In the genomic region with DNA sequence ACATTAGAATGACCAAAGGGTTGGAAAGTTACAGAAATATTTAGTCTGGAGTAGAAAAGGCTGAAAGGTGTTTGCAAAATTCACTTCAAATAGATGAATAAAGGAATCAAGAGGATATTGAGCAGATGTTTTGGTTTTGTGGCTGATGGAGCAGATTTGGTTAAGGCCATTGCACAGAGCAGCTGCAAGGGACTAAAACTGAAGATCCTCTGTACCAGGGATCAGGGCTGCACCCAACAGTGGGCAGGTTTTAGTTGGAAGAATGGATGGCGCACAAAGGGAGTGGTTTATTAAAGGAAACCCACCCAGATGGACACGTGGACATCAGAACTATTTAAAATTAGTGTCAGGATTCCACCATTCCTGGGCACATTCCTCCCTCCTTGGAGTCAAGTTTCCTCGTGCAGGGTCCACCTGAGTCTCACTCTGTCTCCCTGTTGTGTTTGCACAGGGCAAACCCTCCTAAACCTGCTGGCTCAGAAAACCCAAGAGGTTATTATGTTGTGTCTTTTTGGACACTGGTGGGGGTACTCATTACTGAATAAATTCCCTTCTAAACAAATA, we compare ENCODE assay signal across 19 cellular contexts. TPM values are rescaled to one million over a fixed set of nuclear protein-coding genes. Genes with fewer than 3 reads are reported as not detected.
DNase-seq lines count a peak whose midpoint lies in the region; ATAC-seq and TF ChIP-seq lines count a peak whose summit lies in the region.
"Had no signal": no experiment of that assay in that cellular context is flagged by ENCODE, and none has a peak within 500 bp of the region (broad histone marks: within the 10 kb centered on the region; RNA-seq: fewer than 3 reads in every experiment).

No MANE protein-coding gene starts in this region.

- peaks cover 14% of the 10 kb centered on the region for H3K4me1 Mint-ChIP-seq in activated naive CD8-positive, alpha-beta T cell (ENCODE audit: low read depth)
- peaks cover 9% of the 10 kb centered on the region for H3K4me1 Mint-ChIP-seq in activated naive CD8-positive, alpha-beta T cell treated with anti-CD3 and anti-CD28 coated beads, Interleukin-2, amount 50 U/mL, for 24 hours

- H3K27ac Mint-ChIP-seq in activated naive CD8-positive, alpha-beta T cell, result peak overlapping the region; percentile 19
- no peak overlapping the region for H3K27ac Mint-ChIP-seq in activated naive CD8-positive, alpha-beta T cell treated with anti-CD3 and anti-CD28 coated beads, Interleukin-2, amount 50 U/mL, for 24 hours
- H3K27ac Mint-ChIP-seq: CD4-positive, alpha-beta T cell had no signal

- H3K36me3 ChIP-seq in PC-9 (ENCODE audit: low read depth) (no peaks in the 10 kb centered on the region), mucosa of descending colon (ENCODE audit: low read depth) (no peaks in the 10 kb centered on the region)
- H3K36me3 ChIP-seq: vagina had no signal

- H3K4me2 ChIP-seq in PC-9, result peak overlapping the region; percentile 51
- H3K4me2 ChIP-seq: KMS-11 had no signal

- H3K9me3 Mint-ChIP-seq in activated naive CD8-positive, alpha-beta T cell (ENCODE audit: low read depth), result no peaks in the 10 kb centered on the region
- no peaks in the 10 kb centered on the region for H3K9me3 Mint-ChIP-seq in activated naive CD8-positive, alpha-beta T cell treated with anti-CD3 and anti-CD28 coated beads, Interleukin-2, amount 50 U/mL, for 24 hours
- H3K9me3 Mint-ChIP-seq: CD4-positive, alpha-beta T cell had no signal

- POLR2A ChIA-PET in PC-9 (lab: Charles Lee; ENCODE audit: unreplicated experiment), result no interaction called here

- no peak for DNase-seq in activated naive CD8-positive, alpha-beta T cell treated with anti-CD3 and anti-CD28 coated beads, Interleukin-2, amount 50 U/mL, for 24 hours
- DNase-seq in PC-9, result peak in 1 of 2 experiments; percentile 7
- DNase-seq in mucosa of descending colon, result no peak
- no peak for DNase-seq in CD1c-positive myeloid dendritic cell (ENCODE audit: extremely low spot score)
- DNase-seq: activated CD4-positive, alpha-beta T cell treated with anti-CD3 and anti-CD28 coated beads, Interleukin-2, amount 50 U/mL, for 1 hour; activated effector memory CD4-positive, alpha-beta T cell treated with anti-CD3 and anti-CD28 coated beads, Interleukin-2, amount 50 U/mL, for 16 hours; CD4-positive, alpha-beta T cell; dermis blood vessel endothelial cell; NCI-H187 treated with DMSO at 0.1 percent for 48 hours; nucleus accumbens; Right ventricle myocardium superior; stimulated activated CD8-positive, alpha-beta memory T cell treated with anti-CD3 and anti-CD28 coated beads, Interleukin-4, amount 100 ng/mL, for 48 hours; T-helper 1 cell had no signal

- no peaks in the 10 kb centered on the region for H3K9me2 ChIP-seq in PC-9 (ENCODE audit: insufficient read depth)

- no peaks in the 10 kb centered on the region for H3K36me3 Mint-ChIP-seq in activated naive CD8-positive, alpha-beta T cell
- no peaks in the 10 kb centered on the region for H3K36me3 Mint-ChIP-seq in activated naive CD8-positive, alpha-beta T cell treated with anti-CD3 and anti-CD28 coated beads, Interleukin-2, amount 50 U/mL, for 24 hours (ENCODE audit: low read depth)

- H3K27me3 Mint-ChIP-seq in activated naive CD8-positive, alpha-beta T cell, result no peaks in the 10 kb centered on the region
- no peaks in the 10 kb centered on the region for H3K27me3 Mint-ChIP-seq in activated naive CD8-positive, alpha-beta T cell treated with anti-CD3 and anti-CD28 coated beads, Interleukin-2, amount 50 U/mL, for 24 hours
- H3K27me3 Mint-ChIP-seq: CD4-positive, alpha-beta T cell had no signal

- no peak for TF ChIP-seq CTCF in PC-9 (conservative IDR thresholded peaks at IDR 0.05)
- TF ChIP-seq CTCF in mucosa of descending colon (IDR thresholded peaks at IDR 0.05), result no peak

- H3K9me3 ChIP-seq in PC-9 (ENCODE audit: insufficient read depth, low read depth) (no peaks in the 10 kb centered on the region), mucosa of descending colon (no peaks in the 10 kb centered on the region)
- H3K9me3 ChIP-seq: vagina had no signal

- H3K79me2 ChIP-seq in PC-9 (ENCODE audit: low read depth), result no peaks in the 10 kb centered on the region

- no peak overlapping the region for H3K4me3 ChIP-seq in PC-9
- no peak overlapping the region for H3K4me3 ChIP-seq in mucosa of descending colon
- H3K4me3 ChIP-seq: vagina had no signal

- H3K27me3 ChIP-seq in PC-9 (ENCODE audit: insufficient read depth, low read depth), result no peaks in the 10 kb centered on the region
- H3K27me3 ChIP-seq: vagina had no signal

- no peak overlapping the region for H3K4me3 Mint-ChIP-seq in activated naive CD8-positive, alpha-beta T cell
- no peak overlapping the region for H3K4me3 Mint-ChIP-seq in activated naive CD8-positive, alpha-beta T cell treated with anti-CD3 and anti-CD28 coated beads, Interleukin-2, amount 50 U/mL, for 24 hours
- H3K4me3 Mint-ChIP-seq: CD4-positive, alpha-beta T cell had no signal

- CTCF ChIA-PET in PC-9 (lab: Charles Lee), result no interaction called here

- BruUV-seq in PC-9 (replicated peaks; lab: Mats Ljungman, UMichigan), result no TSS peak

- H3K27ac ChIP-seq in PC-9, result peak overlapping the region; percentile 25
- H3K27ac ChIP-seq: KMS-11, vagina had no signal

- no peak for ATAC-seq in activated naive CD8-positive, alpha-beta T cell treated with anti-CD3 and anti-CD28 coated beads, Interleukin-2, amount 50 U/mL, for 24 hours
- ATAC-seq in mucosa of descending colon, result peak; percentile 2
- ATAC-seq in HG03135 (IDR thresholded peaks at IDR 0.05; ENCODE audit: unreplicated experiment), result no peak
- ATAC-seq in HG02610 (IDR thresholded peaks at IDR 0.05; ENCODE audit: unreplicated experiment), result no peak
- no peak for ATAC-seq in GM21367 (IDR thresholded peaks at IDR 0.05; ENCODE audit: unreplicated experiment)

- peaks cover 37% of the 10 kb centered on the region for H3F3A ChIP-seq in PC-9 (ENCODE audit: insufficient read depth, low read depth)

- no peak overlapping the region for H2AFZ ChIP-seq in PC-9

- H3K4me1 ChIP-seq in PC-9 (replicated peaks; ENCODE audit: insufficient read depth) (peaks cover 45% of the 10 kb centered on the region), mucosa of descending colon (ENCODE audit: low read depth) (peaks cover 26% of the 10 kb centered on the region)

- H4K20me1 ChIP-seq in PC-9 (ENCODE audit: insufficient read depth), result no peaks in the 10 kb centered on the region

- intact Hi-C loops in PC-9 (cut with micrococcal nuclease; ENCODE audit: unreplicated experiment) (no loop called here), mucosa of descending colon (cut with DNase I, micrococcal nuclease) (no loop called here)

RNA-seq across cellular contexts. Expression of a gene that starts 9.2 kb away (rescaled TPM):
- total RNA-seq in PC-9 (2021) (80.3 and 82.2 TPM in 2 replicates), mucosa of descending colon (10 to 100 TPM; 57.4 to 74.2 (median 67.5) TPM)
